Comparison of ENCODE assay signal across 2 cellular contexts in the genomic region with DNA sequence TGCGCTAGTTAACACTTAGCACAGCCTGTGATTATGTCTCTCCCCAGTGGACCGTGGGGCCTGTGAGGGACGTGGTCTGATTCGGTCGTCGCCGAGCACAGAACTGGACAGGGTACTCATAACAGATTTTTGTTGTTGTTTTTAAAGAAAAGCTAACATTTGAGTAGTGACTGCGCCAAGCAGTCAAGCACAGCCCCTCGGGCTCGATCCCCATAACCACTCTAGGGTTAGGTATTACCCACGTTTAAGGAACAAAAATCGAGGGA.
TF ChIP-seq lines count a peak whose summit lies in the region.

No MANE protein-coding gene starts in this region.

TF ChIP-seq in SK-N-SH, 30 proteins besides CTCF, POLR2A, EP300 and RAD21 (continued from another document):
- TF ChIP-seq, protein P1, sequence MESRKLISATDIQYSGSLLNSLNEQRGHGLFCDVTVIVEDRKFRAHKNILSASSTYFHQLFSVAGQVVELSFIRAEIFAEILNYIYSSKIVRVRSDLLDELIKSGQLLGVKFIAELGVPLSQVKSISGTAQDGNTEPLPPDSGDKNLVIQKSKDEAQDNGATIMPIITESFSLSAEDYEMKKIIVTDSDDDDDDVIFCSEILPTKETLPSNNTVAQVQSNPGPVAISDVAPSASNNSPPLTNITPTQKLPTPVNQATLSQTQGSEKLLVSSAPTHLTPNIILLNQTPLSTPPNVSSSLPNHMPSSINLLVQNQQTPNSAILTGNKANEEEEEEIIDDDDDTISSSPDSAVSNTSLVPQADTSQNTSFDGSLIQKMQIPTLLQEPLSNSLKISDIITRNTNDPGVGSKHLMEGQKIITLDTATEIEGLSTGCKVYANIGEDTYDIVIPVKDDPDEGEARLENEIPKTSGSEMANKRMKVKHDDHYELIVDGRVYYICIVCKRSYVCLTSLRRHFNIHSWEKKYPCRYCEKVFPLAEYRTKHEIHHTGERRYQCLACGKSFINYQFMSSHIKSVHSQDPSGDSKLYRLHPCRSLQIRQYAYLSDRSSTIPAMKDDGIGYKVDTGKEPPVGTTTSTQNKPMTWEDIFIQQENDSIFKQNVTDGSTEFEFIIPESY (IDR thresholded peaks at IDR 0.05; ENCODE audit: borderline replicate concordance, low read depth): no peak
- TF ChIP-seq ELF1 (IDR thresholded peaks at IDR 0.05): no peak
- no peak for TF ChIP-seq PBX3 (IDR thresholded peaks at IDR 0.05)
- TF ChIP-seq NRF1 (IDR thresholded peaks at IDR 0.05; ENCODE audit: low read depth, low read length): no peak
- no peak for TF ChIP-seq USF1 (IDR thresholded peaks at IDR 0.05; ENCODE audit: borderline replicate concordance, low read depth)
- no peak; the same call in 1 of the 2 replicates for TF ChIP-seq GABPA (IDR thresholded peaks at IDR 0.05; ENCODE audit: low read depth)

TF ChIP-seq in SK-N-SH treated with all-trans-retinoic acid at 6 μM for 48 hours, 23 proteins besides CTCF, POLR2A, EP300 and RAD21 (continued from another document):
- TF ChIP-seq ARNTL (CRISPR knock-in tag; IDR thresholded peaks at IDR 0.05; ENCODE audit: borderline replicate concordance, low read depth) (no peak), ISL1 (CRISPR knock-in tag; IDR thresholded peaks at IDR 0.05) (no peak), ZNF8 (CRISPR knock-in tag; IDR thresholded peaks at IDR 0.05) (no peak), TCF4 (CRISPR knock-in tag; IDR thresholded peaks at IDR 0.05; ENCODE audit: borderline replicate concordance) (no peak), CREB5 (CRISPR knock-in tag; IDR thresholded peaks at IDR 0.05; ENCODE audit: low read depth) (no peak), ZNF70 (CRISPR knock-in tag; IDR thresholded peaks at IDR 0.05) (no peak)
- TF ChIP-seq, protein P2, sequence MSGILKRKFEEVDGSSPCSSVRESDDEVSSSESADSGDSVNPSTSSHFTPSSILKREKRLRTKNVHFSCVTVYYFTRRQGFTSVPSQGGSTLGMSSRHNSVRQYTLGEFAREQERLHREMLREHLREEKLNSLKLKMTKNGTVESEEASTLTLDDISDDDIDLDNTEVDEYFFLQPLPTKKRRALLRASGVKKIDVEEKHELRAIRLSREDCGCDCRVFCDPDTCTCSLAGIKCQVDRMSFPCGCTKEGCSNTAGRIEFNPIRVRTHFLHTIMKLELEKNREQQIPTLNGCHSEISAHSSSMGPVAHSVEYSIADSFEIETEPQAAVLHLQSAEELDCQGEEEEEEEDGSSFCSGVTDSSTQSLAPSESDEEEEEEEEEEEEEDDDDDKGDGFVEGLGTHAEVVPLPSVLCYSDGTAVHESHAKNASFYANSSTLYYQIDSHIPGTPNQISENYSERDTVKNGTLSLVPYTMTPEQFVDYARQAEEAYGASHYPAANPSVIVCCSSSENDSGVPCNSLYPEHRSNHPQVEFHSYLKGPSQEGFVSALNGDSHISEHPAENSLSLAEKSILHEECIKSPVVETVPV (CRISPR knock-in tag; IDR thresholded peaks at IDR 0.05): no peak
